11 cellular contexts compared by ENCODE assay signal in the genomic region with DNA sequence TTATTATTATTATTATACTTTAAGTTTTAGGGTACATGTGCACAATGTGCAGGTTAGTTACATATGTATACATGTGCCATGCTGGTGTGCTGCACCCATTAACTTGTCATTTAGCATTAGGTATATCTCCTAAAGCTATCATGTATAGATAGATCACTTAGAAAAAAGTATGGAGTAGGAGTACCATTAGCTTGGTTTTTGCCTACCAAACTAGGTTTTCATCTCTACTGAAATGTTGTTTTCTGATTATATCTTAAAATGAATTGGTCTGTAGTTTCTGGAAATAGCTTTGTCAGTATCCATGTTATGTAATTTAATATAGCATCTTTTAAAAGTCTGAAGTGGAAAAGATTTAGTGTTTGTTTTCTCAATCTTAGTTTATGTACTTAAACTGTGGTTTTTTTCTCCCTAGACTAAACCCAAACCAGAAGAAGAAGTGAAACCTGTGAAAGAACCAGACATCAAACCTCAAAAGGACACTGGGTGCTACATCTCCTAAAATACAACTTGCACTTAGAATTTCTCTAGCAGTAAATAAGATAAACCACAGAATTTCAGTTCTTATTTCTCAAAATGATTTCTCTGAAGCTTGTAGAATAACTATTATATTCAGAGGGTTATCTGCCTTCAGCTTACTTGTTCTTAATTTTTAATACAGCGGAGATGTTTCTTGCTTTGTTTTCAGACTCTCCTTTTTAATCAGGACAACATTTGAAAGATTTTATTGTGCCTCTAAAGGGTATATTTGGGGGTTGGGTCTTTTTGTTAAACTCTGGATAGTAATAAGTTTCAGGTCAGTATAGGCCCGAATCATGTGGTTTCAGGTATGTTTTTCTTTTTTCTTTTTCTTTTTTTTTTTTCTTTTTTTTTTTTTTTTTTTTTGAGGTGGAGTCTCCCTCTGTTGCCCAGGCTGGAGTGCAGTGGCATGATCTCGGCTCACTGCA. TPM values are rescaled to one million over a fixed set of nuclear protein-coding genes. Genes with fewer than 3 reads are reported as not detected.
DNase-seq lines count a peak whose midpoint lies in the region; ATAC-seq, FAIRE-seq and TF ChIP-seq lines count a peak whose summit lies in the region.
"Had no signal": no experiment of that assay in that cellular context is flagged by ENCODE, and none has a peak within 500 bp of the region (broad histone marks: within the 10 kb centered on the region; RNA-seq: fewer than 3 reads in every experiment).

No MANE protein-coding gene starts in this region.

- no peak overlapping the region for H3K4me3 Mint-ChIP-seq in activated T-helper 1 cell treated with anti-CD3 and anti-CD28 coated beads, Interleukin-12 subunit alpha, Interleukin-12 subunit beta, Interleukin-2, Interleukin-4 antibody, amounts not matched to agents 30 ng/mL and 10 ng/mL and 1 ng/mL, durations not matched to agents 14 hours and 24 hours and 36 hours
- no peak overlapping the region for H3K4me3 Mint-ChIP-seq in Calu3 (ENCODE audit: low read depth, unreplicated experiment)

- FAIRE-seq in urothelium cell line (lab: Jason Lieb, UNC): no peak

- in situ Hi-C loops in GM13977 (cut with MboI; ENCODE audit: low pct_unique_long_range_greater_than_20kb, low sequenced_read_pairs, unreplicated experiment): no loop called here

- H3K4me3 ChIP-seq in esophagus muscularis mucosa (no peak overlapping the region), stomach (no peak overlapping the region)
- H3K4me3 ChIP-seq: left lung had no signal

- no peaks in the 10 kb centered on the region for H3K4me1 ChIP-seq in esophagus muscularis mucosa
- H3K4me1 ChIP-seq in stomach: peaks cover 0 to 14% (median 5%) of the 10 kb centered on the region in 4 donors
- H3K4me1 ChIP-seq: left lung had no signal

- DNase-seq in GM13977 (ENCODE audit: low spot score) (peak; percentile 56), esophagus muscularis mucosa (ENCODE audit: extremely low spot score) (no peak), urothelium cell line (ENCODE audit: low spot score) (no peak), stomach (no peak), Calu3 (no peak)
- no peak for DNase-seq in activated T-helper 1 cell treated with anti-CD3 and anti-CD28 coated beads, Interleukin-12 subunit alpha, Interleukin-12 subunit beta, Interleukin-2, Interleukin-4 antibody, amounts not matched to agents 30 ng/mL and 10 ng/mL and 1 ng/mL, durations not matched to agents 14 hours and 24 hours and 36 hours (ENCODE audit: low spot score)
- DNase-seq: left lung had no signal

- ATAC-seq in GM21367 (IDR thresholded peaks at IDR 0.05; ENCODE audit: unreplicated experiment) (peak; percentile 98), HG03196 (IDR thresholded peaks at IDR 0.05; ENCODE audit: unreplicated experiment) (peak; percentile 97)
- ATAC-seq: left lung had no signal

- TF ChIP-seq POLR2A in esophagus muscularis mucosa (IDR thresholded peaks at IDR 0.05; ENCODE audit: low read depth): no peak
- TF ChIP-seq POLR2A in stomach (IDR thresholded peaks at IDR 0.05): no peak

- H3K36me3 Mint-ChIP-seq in activated T-helper 1 cell treated with anti-CD3 and anti-CD28 coated beads, Interleukin-12 subunit alpha, Interleukin-12 subunit beta, Interleukin-2, Interleukin-4 antibody, amounts not matched to agents 30 ng/mL and 10 ng/mL and 1 ng/mL, durations not matched to agents 14 hours and 24 hours and 36 hours (ENCODE audit: low read depth): peaks cover 49% of the 10 kb centered on the region
- H3K36me3 Mint-ChIP-seq in Calu3 (ENCODE audit: insufficient read depth, unreplicated experiment): peaks cover 31% of the 10 kb centered on the region

- no peak for TF ChIP-seq EP300 in esophagus muscularis mucosa (IDR thresholded peaks at IDR 0.05)
- no peak for TF ChIP-seq EP300 in stomach (IDR thresholded peaks at IDR 0.05)

- no peaks in the 10 kb centered on the region for H3K27me3 Mint-ChIP-seq in activated T-helper 1 cell treated with anti-CD3 and anti-CD28 coated beads, Interleukin-12 subunit alpha, Interleukin-12 subunit beta, Interleukin-2, Interleukin-4 antibody, amounts not matched to agents 30 ng/mL and 10 ng/mL and 1 ng/mL, durations not matched to agents 14 hours and 24 hours and 36 hours (ENCODE audit: insufficient read depth)
- H3K27me3 Mint-ChIP-seq in Calu3 (ENCODE audit: unreplicated experiment): no peaks in the 10 kb centered on the region

- intact Hi-C loops in activated T-helper 1 cell treated with anti-CD3 and anti-CD28 coated beads, Interleukin-12 subunit alpha, Interleukin-12 subunit beta, Interleukin-2, Interleukin-4 antibody, amounts not matched to agents 30 ng/mL and 10 ng/mL and 1 ng/mL, durations not matched to agents 14 hours and 24 hours and 36 hours (cut with micrococcal nuclease): loop anchor here (1.0 to 10.0 kb wide), 3 partner anchors 60 to 392 kb away; no protein-coding TSS in a partner anchor
- intact Hi-C loops in esophagus muscularis mucosa (cut with DNase I) (no loop called here), stomach (cut with DNase I; ENCODE audit: low total_unique reads) (no loop called here), Calu3 (cut with micrococcal nuclease; ENCODE audit: unreplicated experiment) (no loop called here)

- 86% methylated on average over 3 of the region's 3 CpGs for WGBS in esophagus muscularis mucosa
- WGBS in stomach, 5 donors: 86 to 95% (median 89%) methylated on average over 3 of the region's 3 CpGs

- H3K27ac ChIP-seq in esophagus muscularis mucosa (replicated peaks in 1 of 4) (no peak overlapping the region), stomach (peak overlapping the region in 1 of 5 donors; percentile 38)
- H3K27ac ChIP-seq: left lung had no signal

- H3K27me3 ChIP-seq in esophagus muscularis mucosa (no peaks in the 10 kb centered on the region), stomach (no peaks in the 10 kb centered on the region)
- H3K27me3 ChIP-seq: left lung had no signal

- CTCF ChIA-PET in Calu3 (lab: Charles Lee): interaction anchor here (0.6 kb wide), 2 partner anchors 128 to 169 kb away, joined by 3 to 11 read pairs; no protein-coding TSS in a partner anchor

- H3K27ac Mint-ChIP-seq in activated T-helper 1 cell treated with anti-CD3 and anti-CD28 coated beads, Interleukin-12 subunit alpha, Interleukin-12 subunit beta, Interleukin-2, Interleukin-4 antibody, amounts not matched to agents 30 ng/mL and 10 ng/mL and 1 ng/mL, durations not matched to agents 14 hours and 24 hours and 36 hours: peak overlapping the region; percentile 35
- H3K27ac Mint-ChIP-seq in Calu3 (ENCODE audit: unreplicated experiment): no peak overlapping the region

- H3K36me3 ChIP-seq in esophagus muscularis mucosa (peaks cover 55 to 91% (median 82%) of the 10 kb centered on the region in 4 donors), stomach (peaks cover 47 to 97% (median 87%) of the 10 kb centered on the region in 4 donors)

- peaks cover 13% of the 10 kb centered on the region for H3K4me1 Mint-ChIP-seq in activated T-helper 1 cell treated with anti-CD3 and anti-CD28 coated beads, Interleukin-12 subunit alpha, Interleukin-12 subunit beta, Interleukin-2, Interleukin-4 antibody, amounts not matched to agents 30 ng/mL and 10 ng/mL and 1 ng/mL, durations not matched to agents 14 hours and 24 hours and 36 hours (ENCODE audit: low read depth)
- no peaks in the 10 kb centered on the region for H3K4me1 Mint-ChIP-seq in Calu3 (ENCODE audit: low read depth, unreplicated experiment)

- H3K9me3 ChIP-seq in esophagus muscularis mucosa: no peaks in the 10 kb centered on the region
- no peaks in the 10 kb centered on the region for H3K9me3 ChIP-seq in stomach
- H3K9me3 ChIP-seq: left lung had no signal

- no peak for TF ChIP-seq CTCF in GM13977 (IDR thresholded peaks at IDR 0.05; ENCODE audit: extremely low read depth, insufficient read depth, missing control alignments)
- no peak for TF ChIP-seq CTCF in esophagus muscularis mucosa (IDR thresholded peaks at IDR 0.05)
- no peak for TF ChIP-seq CTCF in stomach (IDR thresholded peaks at IDR 0.05)
- TF ChIP-seq CTCF in Calu3 (IDR thresholded peaks at IDR 0.05; ENCODE audit: unreplicated experiment): no peak

- BruUV-seq in Calu3 (replicated peaks; lab: Mats Ljungman, UMichigan): no TSS peak

- H3K9me3 Mint-ChIP-seq in activated T-helper 1 cell treated with anti-CD3 and anti-CD28 coated beads, Interleukin-12 subunit alpha, Interleukin-12 subunit beta, Interleukin-2, Interleukin-4 antibody, amounts not matched to agents 30 ng/mL and 10 ng/mL and 1 ng/mL, durations not matched to agents 14 hours and 24 hours and 36 hours: no peaks in the 10 kb centered on the region
- H3K9me3 Mint-ChIP-seq in Calu3 (ENCODE audit: low read depth, unreplicated experiment): no peaks in the 10 kb centered on the region

RNA-seq across cellular contexts. Expression of gene FAM177B, which starts 4.5 kb away (rescaled TPM):
- 0.49 TPM in 1 of 2 replicates, not detected in the other for total RNA-seq in activated T-helper 1 cell treated with anti-CD3 and anti-CD28 coated beads, Interleukin-12 subunit alpha, Interleukin-12 subunit beta, Interleukin-2, Interleukin-4 antibody, amounts not matched to agents 30 ng/mL and 10 ng/mL and 1 ng/mL, durations not matched to agents 14 hours and 24 hours and 36 hours
- total RNA-seq in esophagus muscularis mucosa (1 to 10 TPM in 1 of 4 donors, under 1 TPM in 1, not detected in 2; 0.42 to 1.3 TPM), stomach (10 to 100 TPM in 2 of 5 donors, 1 to 10 TPM in 1, not detected in 2; 4.1 to 39.7 (median 21.9) TPM), Calu3 (2022) (0.59 TPM in 1 of 2 replicates, not detected in the other)
- polyA plus RNA-seq in stomach: 10 to 100 TPM in 1 of 3 donors, 1 to 10 TPM in 2; 2.0 to 53.9 (median 5.9) TPM
- total RNA-seq: Daoy, left lung, M059J had no signal

RNA-seq across cellular contexts. Expression of gene BROX, which starts 20.1 kb away (rescaled TPM):
- total RNA-seq in activated T-helper 1 cell treated with anti-CD3 and anti-CD28 coated beads, Interleukin-12 subunit alpha, Interleukin-12 subunit beta, Interleukin-2, Interleukin-4 antibody, amounts not matched to agents 30 ng/mL and 10 ng/mL and 1 ng/mL, durations not matched to agents 14 hours and 24 hours and 36 hours: 37.4 and 38.2 TPM in 2 replicates
- total RNA-seq in esophagus muscularis mucosa (10 to 100 TPM; 36.6 to 55.6 (median 48.4) TPM), stomach (10 to 100 TPM in 4 of 5 donors, 1 to 10 TPM in 1; 4.3 to 57.3 (median 39.4) TPM), Calu3 (2022) (56.8 and 68.8 TPM in 2 replicates)
- 10 to 100 TPM; 12.3 to 21.2 (median 13.5) TPM for polyA plus RNA-seq in stomach

RNA-seq across cellular contexts. Expression of gene AIDA, which starts 20.2 kb away (rescaled TPM):
- 36.3 and 37.5 TPM in 2 replicates for total RNA-seq in activated T-helper 1 cell treated with anti-CD3 and anti-CD28 coated beads, Interleukin-12 subunit alpha, Interleukin-12 subunit beta, Interleukin-2, Interleukin-4 antibody, amounts not matched to agents 30 ng/mL and 10 ng/mL and 1 ng/mL, durations not matched to agents 14 hours and 24 hours and 36 hours
- 100 to 1,000 TPM in 2 of 4 donors, 10 to 100 TPM in 2; 94.3 to 120 (median 99.8) TPM for total RNA-seq in esophagus muscularis mucosa
- 10 to 100 TPM; 31.2 to 63.5 (median 36.6) TPM for total RNA-seq in stomach
- polyA plus RNA-seq in stomach: 10 to 100 TPM; 29.7 to 59.7 (median 52.9) TPM
- 41.2 and 46.2 TPM in 2 replicates for total RNA-seq in Calu3 (2022)
